In genomic region chr16:46801428-46802049, GRCh38 we compare ENCODE assay signal across 1 cellular context.
TF ChIP-seq lines count a peak whose summit lies in the region.

No MANE protein-coding gene starts in this region.

TF ChIP-seq in WTC11, 78 proteins besides CTCF, POLR2A, EP300 and RAD21 (continued from another document):
- TF ChIP-seq, protein P1, sequence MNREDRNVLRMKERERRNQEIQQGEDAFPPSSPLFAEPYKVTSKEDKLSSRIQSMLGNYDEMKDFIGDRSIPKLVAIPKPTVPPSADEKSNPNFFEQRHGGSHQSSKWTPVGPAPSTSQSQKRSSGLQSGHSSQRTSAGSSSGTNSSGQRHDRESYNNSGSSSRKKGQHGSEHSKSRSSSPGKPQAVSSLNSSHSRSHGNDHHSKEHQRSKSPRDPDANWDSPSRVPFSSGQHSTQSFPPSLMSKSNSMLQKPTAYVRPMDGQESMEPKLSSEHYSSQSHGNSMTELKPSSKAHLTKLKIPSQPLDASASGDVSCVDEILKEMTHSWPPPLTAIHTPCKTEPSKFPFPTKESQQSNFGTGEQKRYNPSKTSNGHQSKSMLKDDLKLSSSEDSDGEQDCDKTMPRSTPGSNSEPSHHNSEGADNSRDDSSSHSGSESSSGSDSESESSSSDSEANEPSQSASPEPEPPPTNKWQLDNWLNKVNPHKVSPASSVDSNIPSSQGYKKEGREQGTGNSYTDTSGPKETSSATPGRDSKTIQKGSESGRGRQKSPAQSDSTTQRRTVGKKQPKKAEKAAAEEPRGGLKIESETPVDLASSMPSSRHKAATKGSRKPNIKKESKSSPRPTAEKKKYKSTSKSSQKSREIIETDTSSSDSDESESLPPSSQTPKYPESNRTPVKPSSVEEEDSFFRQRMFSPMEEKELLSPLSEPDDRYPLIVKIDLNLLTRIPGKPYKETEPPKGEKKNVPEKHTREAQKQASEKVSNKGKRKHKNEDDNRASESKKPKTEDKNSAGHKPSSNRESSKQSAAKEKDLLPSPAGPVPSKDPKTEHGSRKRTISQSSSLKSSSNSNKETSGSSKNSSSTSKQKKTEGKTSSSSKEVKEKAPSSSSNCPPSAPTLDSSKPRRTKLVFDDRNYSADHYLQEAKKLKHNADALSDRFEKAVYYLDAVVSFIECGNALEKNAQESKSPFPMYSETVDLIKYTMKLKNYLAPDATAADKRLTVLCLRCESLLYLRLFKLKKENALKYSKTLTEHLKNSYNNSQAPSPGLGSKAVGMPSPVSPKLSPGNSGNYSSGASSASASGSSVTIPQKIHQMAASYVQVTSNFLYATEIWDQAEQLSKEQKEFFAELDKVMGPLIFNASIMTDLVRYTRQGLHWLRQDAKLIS (CRISPR knock-in tag; IDR thresholded peaks at IDR 0.05; ENCODE audit: borderline replicate concordance) = no peak
- TF ChIP-seq JAZF1 (CRISPR knock-in tag; IDR thresholded peaks at IDR 0.05) (no peak), JUN (CRISPR knock-in tag; IDR thresholded peaks at IDR 0.05) (no peak), GABPB1 (CRISPR knock-in tag; IDR thresholded peaks at IDR 0.05) (no peak), ZNF232 (CRISPR knock-in tag; IDR thresholded peaks at IDR 0.05) (no peak), NFYB (CRISPR knock-in tag; conservative IDR thresholded peaks at IDR 0.05; ENCODE audit: low read depth) (no peak)
